Comparison of ENCODE assay signal across 8 cellular contexts in genomic region chr11:727859-728748, GRCh38.
DNase-seq lines count a peak whose midpoint lies in the region; ATAC-seq lines count a peak whose summit lies in the region.

No MANE protein-coding gene starts in this region.

- H3K27me3 ChIP-seq in layer of hippocampus (ENCODE audit: control insufficient read depth, insufficient read depth, low read length) = peaks cover 7% of the 10 kb centered on the region

- H3K27ac ChIP-seq in layer of hippocampus (ENCODE audit: low read depth, low read length) = peak overlapping the region; percentile 95

- peak; percentile 51 to 52 for DNase-seq in AML-193 (lab: John Stamatoyannopoulos, UW)
- peak; percentile 41 for DNase-seq in NCI-H1092 (lab: John Stamatoyannopoulos, UW)
- peak; percentile 86 for DNase-seq in activated CD4-positive, CD25-positive, alpha-beta regulatory T cell treated with anti-CD3 and anti-CD28 coated beads, Interleukin-2, amount 50 U/mL, for 72 hours
- DNase-seq in central memory CD4-positive, alpha-beta T cell = peak; percentile 67
- peak; percentile 84 to 88 for DNase-seq in stimulated activated CD4-positive, alpha-beta T cell treated with anti-CD3 and anti-CD28 coated beads, Interleukin-2, amount 100 ng/mL, for 24 hours
- no peak for DNase-seq in OCI-M2 (lab: John Stamatoyannopoulos, UW; ENCODE audit: unreplicated experiment)

- ATAC-seq in GM19351 (IDR thresholded peaks at IDR 0.05; ENCODE audit: unreplicated experiment) = peak; percentile 38
